In genomic region chr2:96305091-96305978, GRCh38 we compare ENCODE assay signal across 8 cellular contexts. TPM values are rescaled to one million over a fixed set of nuclear protein-coding genes. Genes with fewer than 3 reads are reported as not detected.
DNase-seq lines count a peak whose midpoint lies in the region; FAIRE-seq and TF ChIP-seq lines count a peak whose summit lies in the region.

Gene SNRNP200, minus strand, starts transcription at chr2:96305546. Its CDS starts 109 bp downstream, at chr2:96305437.

- no peaks in the 10 kb centered on the region for H3K27me3 ChIP-seq in neuronal stem cell (ENCODE audit: control insufficient read depth in 3 of 3, insufficient read depth in 3 of 3, low read depth in 1 of 3, low read length in 3 of 3)
- H3K27me3 ChIP-seq in subcutaneous abdominal adipose tissue (ENCODE audit: control insufficient read depth in 5 of 5, insufficient read depth in 4 of 5, low read length in 5 of 5) = no peaks in the 10 kb centered on the region

- no peak for TF ChIP-seq CTCF in HFFc6 (IDR thresholded peaks at IDR 0.05)

- H4K91ac ChIP-seq in neuronal stem cell (ENCODE audit: low read depth, low read length, poor library complexity) = no peak within 1 kb of the TSS

- H3K18ac ChIP-seq in neuronal stem cell (ENCODE audit: low read length) = peak within 1 kb of the TSS; percentile 86

- peak within 1 kb of the TSS; percentile 77 to 93 for H3K4me3 ChIP-seq in neuronal stem cell (ENCODE audit: low read length in 2 of 2)
- H3K4me3 ChIP-seq in subcutaneous abdominal adipose tissue (ENCODE audit: low read depth in 1 of 5, low read length in 5 of 5) = peak within 1 kb of the TSS; percentile 94 to 100 (median 99)

- no peak within 1 kb of the TSS for H2BK120ac ChIP-seq in neuronal stem cell (ENCODE audit: low read depth, low read length)

- peak within 1 kb of the TSS; percentile 86 for H3K23ac ChIP-seq in neuronal stem cell (ENCODE audit: low read depth, low read length, poor library complexity)

- no peak within 1 kb of the TSS for H2BK12ac ChIP-seq in neuronal stem cell (ENCODE audit: low read length)

- peaks cover 1% of the 10 kb centered on the region for H3K27me3 Mint-ChIP-seq in HFFc6 (ENCODE audit: insufficient read depth)

- peaks cover 2% of the 10 kb centered on the region for H3K79me1 ChIP-seq in neuronal stem cell (ENCODE audit: low read depth, low read length)

- peak within 1 kb of the TSS; percentile 86 for H3K14ac ChIP-seq in neuronal stem cell (ENCODE audit: low read length)

- DNase-seq in GM04504 (ENCODE audit: low read depth) (peak; percentile 57), HFFc6 (peak; percentile 74), NCI-H1048 (lab: John Stamatoyannopoulos, UW) (peak; percentile 84), SK-N-DZ (ENCODE audit: low spot score) (peak; percentile 90), frontal cortex (ENCODE audit: low spot score in 2 of 2) (peak; percentile 75 to 84), neuronal stem cell (ENCODE audit: low spot score) (peak; percentile 80)
- peak; percentile 92 for DNase-seq in activated naive CD4-positive, alpha-beta T cell treated with Interleukin-2 at 50 U/mL for 16 hours

- peak within 1 kb of the TSS; percentile 67 for H2AK5ac ChIP-seq in neuronal stem cell (ENCODE audit: low read depth, low read length)

- no peaks in the 10 kb centered on the region for H3K9me3 ChIP-seq in neuronal stem cell (replicated peaks in 1 of 2; ENCODE audit: control insufficient read depth in 2 of 2, insufficient read depth in 1 of 2, low read depth in 1 of 2, low read length in 2 of 2)
- H3K9me3 ChIP-seq in subcutaneous abdominal adipose tissue (ENCODE audit: control insufficient read depth in 5 of 5, low read length in 5 of 5) = no peaks in the 10 kb centered on the region

- H3K4me3 Mint-ChIP-seq in HFFc6 = peak within 1 kb of the TSS; percentile 100

- WGBS in neuronal stem cell (ENCODE audit: extremely low coverage in 2 of 2, insufficient read length in 2 of 2, insufficient replicate concordance in 1 of 2), 2 donors = no CpG with 5 or more reads among the region's 61 CpGs

- H3K4me1 ChIP-seq in neuronal stem cell (ENCODE audit: control insufficient read depth in 2 of 2, insufficient read depth in 1 of 2, low read depth in 1 of 2, low read length in 2 of 2) (peaks cover 5 to 12% of the 10 kb centered on the region in 2 donors), subcutaneous abdominal adipose tissue (ENCODE audit: control insufficient read depth in 5 of 5, insufficient read depth in 5 of 5, low read length in 5 of 5) (peaks cover 3 to 27% (median 21%) of the 10 kb centered on the region in 5 donors)

- peaks cover 43% of the 10 kb centered on the region for H3K4me1 Mint-ChIP-seq in HFFc6 (ENCODE audit: low read depth)

- no peak for FAIRE-seq in frontal cortex (lab: Jason Lieb, UNC)

- H3K36me3 Mint-ChIP-seq in HFFc6 (ENCODE audit: low read depth) = peaks cover 38% of the 10 kb centered on the region

- H2BK15ac ChIP-seq in neuronal stem cell (ENCODE audit: low read length) = no peak within 1 kb of the TSS

- H3K9ac ChIP-seq in neuronal stem cell (ENCODE audit: low read depth, low read length, poor library complexity) = peak within 1 kb of the TSS; percentile 92
- H3K9ac ChIP-seq in subcutaneous abdominal adipose tissue (ENCODE audit: low read length in 5 of 5) = peak within 1 kb of the TSS; percentile 87 to 98 (median 88)

- peak within 1 kb of the TSS; percentile 88 for H2AFZ ChIP-seq in neuronal stem cell (ENCODE audit: low read length)

- H3K27ac ChIP-seq in neuronal stem cell (replicated peaks; ENCODE audit: low read length) (peak within 1 kb of the TSS; percentile 80), subcutaneous abdominal adipose tissue (ENCODE audit: low read depth, low read length) (peak within 1 kb of the TSS; percentile 85)

- no peaks in the 10 kb centered on the region for H3K9me3 Mint-ChIP-seq in HFFc6

- peak within 1 kb of the TSS; percentile 96 for H3K27ac Mint-ChIP-seq in HFFc6

- no peak within 1 kb of the TSS for H4K8ac ChIP-seq in neuronal stem cell (ENCODE audit: low read depth, low read length)

- H2BK5ac ChIP-seq in neuronal stem cell (ENCODE audit: low read length) = peak within 1 kb of the TSS; percentile 55

- no peak within 1 kb of the TSS for H3K4ac ChIP-seq in neuronal stem cell (ENCODE audit: low read length)

- H3K36me3 ChIP-seq in neuronal stem cell (replicated peaks in 1 of 2; ENCODE audit: control insufficient read depth in 2 of 2, insufficient read depth in 2 of 2, low read length in 2 of 2) = peaks cover 27 to 42% of the 10 kb centered on the region in 2 donors
- H3K36me3 ChIP-seq in subcutaneous abdominal adipose tissue (ENCODE audit: control insufficient read depth in 5 of 5, insufficient read depth in 5 of 5, low read length in 5 of 5) = peaks cover 14 to 35% (median 30%) of the 10 kb centered on the region in 5 donors

- peak within 1 kb of the TSS; percentile 83 for H3K4me2 ChIP-seq in neuronal stem cell (ENCODE audit: insufficient read depth, low read length, poor library complexity, severe bottlenecking)

RNA-seq across cellular contexts. Expression of gene SNRNP200, which starts in this region (rescaled TPM):
- total RNA-seq in HFFc6 (2021; fragmentation: NEBNext Ultra II Directional; extraction: Animal tissue kit (Norgen Biotek cat#: 25700)) = 100 to 1,000 TPM in 2 of 6 experiments, 10 to 100 TPM in 4; 88.0 to 106 (median 93.3) TPM
- polyA plus RNA-seq in SK-N-DZ (2014; cell fraction: cytosol; rRNA removed) = 97.2 and 106 TPM in 2 replicates
- 172 and 277 TPM in 2 replicates for polyA plus RNA-seq in SK-N-DZ (2014; cell fraction: nucleus; rRNA removed)
- 41.6 TPM for total RNA-seq in frontal cortex
- 80.4 TPM for polyA plus RNA-seq in neuronal stem cell (2013, experiment 1 of 2)
- 79.4 TPM for polyA plus RNA-seq in neuronal stem cell (2013, experiment 2 of 2)

Comparison
In these comparisons a context has a peak if more than half of its experiments do, and no peak if none do; other contexts are left out.
1. Peak in every context shown above with its lines: DNase-seq, H3K4me3 ChIP-seq and H3K27ac ChIP-seq.